ENCODE assay signal across 23 cellular contexts in the genomic region with DNA sequence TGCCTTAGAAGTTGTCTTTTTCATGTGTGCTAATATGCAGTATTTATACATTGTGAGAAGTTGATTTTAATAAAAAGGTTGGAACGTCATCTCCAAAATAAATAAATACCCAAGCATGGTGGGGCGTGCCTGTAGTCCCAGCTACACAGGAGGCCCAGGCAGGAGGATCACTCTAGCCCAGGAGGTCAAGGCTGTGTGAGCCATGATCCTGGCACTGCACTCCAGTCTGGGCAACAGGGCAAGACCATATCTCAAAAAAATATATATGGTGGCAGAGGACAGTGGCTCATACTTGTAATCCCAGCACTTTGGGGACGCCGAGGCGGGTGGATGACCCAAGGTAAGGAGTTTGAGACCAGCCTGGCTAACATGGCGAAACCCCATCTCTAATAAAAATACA. TPM values are rescaled to one million over a fixed set of nuclear protein-coding genes. Genes with fewer than 3 reads are reported as not detected.
DNase-seq lines count a peak whose midpoint lies in the region; ATAC-seq, FAIRE-seq and TF ChIP-seq lines count a peak whose summit lies in the region.
"Had no signal": no experiment of that assay in that cellular context is flagged by ENCODE, and none has a peak within 500 bp of the region (broad histone marks: within the 10 kb centered on the region; RNA-seq: fewer than 3 reads in every experiment).

No MANE protein-coding gene starts in this region.

- H4K20me1 ChIP-seq in DND-41 (ENCODE audit: insufficient read depth, low read length): peaks cover 83% of the 10 kb centered on the region
- H4K20me1 ChIP-seq in GM12878 (ENCODE audit: control insufficient read depth, insufficient read depth): no peaks in the 10 kb centered on the region; the same call in 1 of the 2 replicates

- FAIRE-seq in GM12878 (lab: Jason Lieb, UNC): no peak
- FAIRE-seq: A204.1, G401.6, GM12892, GM18507, H54 had no signal

- H3K4me3 Mint-ChIP-seq in activated naive CD8-positive, alpha-beta T cell treated with anti-CD3 and anti-CD28 coated beads, Interleukin-2, amount 50 U/mL, for 24 hours: no peak overlapping the region
- H3K4me3 Mint-ChIP-seq: CD8-positive, alpha-beta memory T cell; GM23338; IgD-negative memory B cell had no signal

- H3K9me3 ChIP-seq in DND-41 (ENCODE audit: insufficient read depth, low read length, severe bottlenecking): no peaks in the 10 kb centered on the region
- no peaks in the 10 kb centered on the region for H3K9me3 ChIP-seq in GM12878 (replicated peaks; ENCODE audit: control insufficient read depth, insufficient read depth, low read length)
- no peaks in the 10 kb centered on the region for H3K9me3 ChIP-seq in lower lobe of right lung
- H3K9me3 ChIP-seq: BE2C had no signal

- TF ChIP-seq POLR2A in GM12878 (IDR thresholded peaks at IDR 0.05; ENCODE audit: low read depth, low read length): no peak

- no peak for TF ChIP-seq EP300 in GM12878 (IDR thresholded peaks at IDR 0.05; ENCODE audit: borderline replicate concordance in 1 of 2, control insufficient read depth in 1 of 2, low read depth in 2 of 2, low read length in 2 of 2)

- H3K4me1 Mint-ChIP-seq in activated naive CD8-positive, alpha-beta T cell treated with anti-CD3 and anti-CD28 coated beads, Interleukin-2, amount 50 U/mL, for 24 hours: peaks cover 67% of the 10 kb centered on the region

- H3K36me3 ChIP-seq in DND-41 (ENCODE audit: insufficient read depth, low read length) (peaks cover 92% of the 10 kb centered on the region), GM12878 (ENCODE audit: control insufficient read depth in 2 of 2, insufficient read depth in 2 of 2, low read length in 1 of 2) (peaks cover 6 to 29% of the 10 kb centered on the region in 2 experiments), lower lobe of right lung (peaks cover 64% of the 10 kb centered on the region)

- H3K9ac ChIP-seq in DND-41 (ENCODE audit: low read depth, low read length) (no peak overlapping the region), GM12878 (ENCODE audit: control insufficient read depth, insufficient read depth, low read length) (no peak overlapping the region)

- H3K27ac ChIP-seq in DND-41 (ENCODE audit: low read length): no peak overlapping the region
- H3K27ac ChIP-seq in GM12878 (ENCODE audit: control insufficient read depth, insufficient read depth): no peak overlapping the region
- H3K27ac ChIP-seq in lower lobe of right lung: no peak overlapping the region
- H3K27ac ChIP-seq: HL-60 had no signal

- H3K79me2 ChIP-seq in DND-41 (ENCODE audit: insufficient read depth, low read length) (peaks cover 97% of the 10 kb centered on the region), GM12878 (ENCODE audit: control insufficient read depth, insufficient read depth, low read length) (peaks cover 82% of the 10 kb centered on the region)

- DNase-seq in DND-41 (no peak), GM12878 (ENCODE audit: low read depth, low spot score) (no peak), lower lobe of right lung (peak; percentile 25), NCI-H2029 (lab: John Stamatoyannopoulos, UW) (no peak), T1000 (lab: John Stamatoyannopoulos, UW) (no peak)
- DNase-seq in activated naive CD8-positive, alpha-beta T cell treated with anti-CD3 and anti-CD28 coated beads, Interleukin-2, amount 50 U/mL, for 24 hours: no peak
- DNase-seq: ACHN; BE2C; C1 segment of cervical spinal cord; CD4-positive, CD25-positive, alpha-beta regulatory T cell; COR-L47; DMS 273 treated with DMSO at 0.1 percent for 48 hours; DMS53; HCEC 1CT had no signal

- no peak overlapping the region for H3K27ac Mint-ChIP-seq in activated naive CD8-positive, alpha-beta T cell treated with anti-CD3 and anti-CD28 coated beads, Interleukin-2, amount 50 U/mL, for 24 hours
- H3K27ac Mint-ChIP-seq: GM23338 had no signal

- TF ChIP-seq RAD21 in GM12878 (IDR thresholded peaks at IDR 0.05; ENCODE audit: insufficient read depth, low read depth, low read length): no peak

- H3K9me3 Mint-ChIP-seq in activated naive CD8-positive, alpha-beta T cell treated with anti-CD3 and anti-CD28 coated beads, Interleukin-2, amount 50 U/mL, for 24 hours: no peaks in the 10 kb centered on the region
- H3K9me3 Mint-ChIP-seq: CD4-positive, CD25-positive, alpha-beta regulatory T cell; CD8-positive, alpha-beta memory T cell; GM23338; IgD-negative memory B cell had no signal

- ATAC-seq in DND-41 (ENCODE audit: insufficient read depth, low read depth) (no peak), GM12878 (no peak), lower lobe of right lung (no peak)
- ATAC-seq in activated naive CD8-positive, alpha-beta T cell treated with anti-CD3 and anti-CD28 coated beads, Interleukin-2, amount 50 U/mL, for 24 hours: no peak
- ATAC-seq: GM23338 had no signal

- H3K4me3 ChIP-seq in DND-41 (ENCODE audit: low read depth in 1 of 2, low read length in 2 of 2) (no peak overlapping the region), GM12878 (no peak overlapping the region), lower lobe of right lung (no peak overlapping the region)
- H3K4me3 ChIP-seq: GM23338 had no signal

- H2AFZ ChIP-seq in DND-41 (ENCODE audit: low read depth, low read length) (no peak overlapping the region), GM12878 (ENCODE audit: control insufficient read depth, low read depth, low read length) (no peak overlapping the region)
- H2AFZ ChIP-seq: GM23338 had no signal

- CTCF ChIA-PET in GM12878 (lab: Yijun Ruan, JAX): interaction anchor here (16.2 kb wide), 1 partner anchor 13 kb away, joined by 258 read pairs; no protein-coding TSS in a partner anchor

- WGBS in GM12878 (ENCODE audit: insufficient coverage, insufficient replicate concordance, low lambda C conversion rate, missing lambda C conversion rate): 94% methylated on average over 6 of the region's 6 CpGs

- peaks cover 78% of the 10 kb centered on the region for H3K36me3 Mint-ChIP-seq in activated naive CD8-positive, alpha-beta T cell treated with anti-CD3 and anti-CD28 coated beads, Interleukin-2, amount 50 U/mL, for 24 hours (ENCODE audit: low read depth)

- RAD21 ChIA-PET in GM12878 (lab: Charles Lee; ENCODE audit: unreplicated experiment): interaction anchor here (1.9 kb wide), 1 partner anchor 13 kb away, joined by 5 read pairs; no protein-coding TSS in a partner anchor

- POLR2A ChIA-PET in GM12878 (lab: Charles Lee): interaction anchor here (1.8 kb wide), 1 partner anchor 15 kb away, joined by 5 read pairs; a partner anchor contains a TSS

- in situ Hi-C loops in GM12878 (cut with MboI): no loop called here

- SMC1A ChIA-PET in GM12878 (lab: Charles Lee; ENCODE audit: uncharacterized antibody, unreplicated experiment): interaction anchor here (1.0 kb wide), 1 partner anchor 12 kb away, joined by 4 read pairs; no protein-coding TSS in a partner anchor

- H3K4me1 ChIP-seq in DND-41 (ENCODE audit: insufficient read depth, low read length) (peaks cover 47% of the 10 kb centered on the region), GM12878 (ENCODE audit: control insufficient read depth, insufficient read depth, low read length) (peaks cover 10% of the 10 kb centered on the region), lower lobe of right lung (peaks cover 31% of the 10 kb centered on the region)

- no TSS peak for BruUV-seq in GM12878 (replicated peaks; lab: Mats Ljungman, UMichigan)

- H3K4me2 ChIP-seq in DND-41 (ENCODE audit: insufficient read depth, low read length) (peak overlapping the region; percentile 4; the same call in 1 of the 2 replicates), GM12878 (ENCODE audit: control insufficient read depth, insufficient read depth) (peak overlapping the region; percentile 30; the same call in 1 of the 2 replicates)
- H3K4me2 ChIP-seq: GM23338 had no signal

- H3K27me3 ChIP-seq in DND-41 (ENCODE audit: insufficient read depth, low read length, poor library complexity) (no peaks in the 10 kb centered on the region), GM12878 (replicated peaks in 1 of 2; ENCODE audit: control insufficient read depth in 2 of 2, insufficient read depth in 2 of 2, low read length in 1 of 2) (no peaks in the 10 kb centered on the region), lower lobe of right lung (ENCODE audit: low read depth) (no peaks in the 10 kb centered on the region)
- H3K27me3 ChIP-seq: BE2C had no signal

- intact Hi-C loops in GM12878 (cut with micrococcal nuclease; ENCODE audit: unreplicated experiment): no loop called here
- intact Hi-C loops in lower lobe of right lung (cut with DNase I): no loop called here

- no peaks in the 10 kb centered on the region for H3K27me3 Mint-ChIP-seq in activated naive CD8-positive, alpha-beta T cell treated with anti-CD3 and anti-CD28 coated beads, Interleukin-2, amount 50 U/mL, for 24 hours
- H3K27me3 Mint-ChIP-seq: CD4-positive, CD25-positive, alpha-beta regulatory T cell; IgD-negative memory B cell had no signal

- TF ChIP-seq CTCF in DND-41 (IDR thresholded peaks at IDR 0.05; ENCODE audit: borderline replicate concordance, extremely low read depth, low read length, poor library complexity, severe bottlenecking) (no peak), GM12878 (IDR thresholded peaks at IDR 0.05 in 2 of 3, conservative IDR thresholded peaks at IDR 0.05 in 1 of 3; ENCODE audit: control insufficient read depth in 2 of 3, extremely low read depth in 1 of 3, insufficient read depth in 1 of 3, low read depth in 3 of 3, low read length in 3 of 3) (no peak), lower lobe of right lung (IDR thresholded peaks at IDR 0.05) (no peak)

RNA-seq across cellular contexts. Expression of a gene that starts 6.4 kb away (rescaled TPM):
- 19.4 and 19.5 TPM in 2 replicates for total RNA-seq in GM12878 (2013; cell fraction: nucleolus; rRNA removed)
- total RNA-seq in GM12878 (2014; rRNA removed) (185 and 205 TPM in 2 replicates), GM12878 (2014; rRNA removed; fragmentation: Illumina TruSeq; extraction: Trizol) (138 and 147 TPM in 2 replicates), GM12878 (2021) (111 and 114 TPM in 2 replicates), lower lobe of right lung (31.6 TPM)
- polyA plus RNA-seq in GM12878 (2011; ENCODE audit: low read depth): 68.6 TPM
- polyA plus RNA-seq in GM12878 (2011; rRNA removed) (168 and 247 TPM in 2 replicates), GM12878 (2014; fragmentation: Illumina TruSeq; extraction: Trizol) (206 and 227 TPM in 2 replicates), GM12878 (2014; fragmentation: Nextera tagmentation; extraction: Ambion mirVana) (100 to 1,000 TPM in 1 of 2 experiments, 10 to 100 TPM in 1; 94.4 to 101 TPM), GM12878 (2014; rRNA removed) (142 and 148 TPM in 2 replicates), GM12878 (2016; fragmentation: Nextera tagmentation; extraction: Ambion mirVana) (100 to 1,000 TPM; 277 to 278 TPM)
- 91.0 and 98.4 TPM in 2 replicates for polyA plus RNA-seq in GM12878 (2011; cell fraction: cytosol; rRNA removed)
- polyA plus RNA-seq in GM12878 (2011; cell fraction: nucleus; rRNA removed): 60.3 and 79.5 TPM in 2 replicates
- 69.3 and 70.1 TPM in 2 replicates for polyA plus RNA-seq in GM12878 (2012)
- 64.3 and 65.5 TPM in 2 replicates for polyA minus RNA-seq in GM12878 (2011; rRNA and poly(A)+ RNA removed)
- 42.9 and 43.9 TPM in 2 replicates for polyA minus RNA-seq in GM12878 (2011; cell fraction: cytosol; rRNA and poly(A)+ RNA removed)
- 13.2 and 26.1 TPM in 2 replicates for polyA minus RNA-seq in GM12878 (2011; cell fraction: nucleus; rRNA and poly(A)+ RNA removed)

RNA-seq across cellular contexts. Expression of a gene that starts 15.4 kb away (rescaled TPM):
- 20.1 and 24.9 TPM in 2 replicates for total RNA-seq in GM12878 (2013; cell fraction: nucleolus; rRNA removed)
- total RNA-seq in GM12878 (2014; rRNA removed) (18.4 and 20.9 TPM in 2 replicates), GM12878 (2014; rRNA removed; fragmentation: Illumina TruSeq; extraction: Trizol) (7.7 and 9.0 TPM in 2 replicates), GM12878 (2021) (19.3 and 20.4 TPM in 2 replicates), lower lobe of right lung (30.9 TPM)
- 3.5 TPM for polyA plus RNA-seq in GM12878 (2011; ENCODE audit: low read depth)
- polyA plus RNA-seq in GM12878 (2011; rRNA removed) (4.0 and 8.6 TPM in 2 replicates), GM12878 (2014; fragmentation: Illumina TruSeq; extraction: Trizol) (2.1 and 7.2 TPM in 2 replicates), GM12878 (2014; fragmentation: Nextera tagmentation; extraction: Ambion mirVana) (under 1 TPM; 0.19 to 0.46 TPM), GM12878 (2014; rRNA removed) (24.9 and 25.1 TPM in 2 replicates), GM12878 (2016; fragmentation: Nextera tagmentation; extraction: Ambion mirVana) (10 to 100 TPM; 17.3 to 23.2 TPM)
- 15.0 and 28.3 TPM in 2 replicates for polyA plus RNA-seq in GM12878 (2011; cell fraction: cytosol; rRNA removed)
- polyA plus RNA-seq in GM12878 (2011; cell fraction: nucleus; rRNA removed): 37.7 and 44.3 TPM in 2 replicates
- polyA plus RNA-seq in GM12878 (2012): 10.2 and 12.3 TPM in 2 replicates
- polyA minus RNA-seq in GM12878 (2011; rRNA and poly(A)+ RNA removed): 6.2 and 15.6 TPM in 2 replicates
- 6.4 and 6.9 TPM in 2 replicates for polyA minus RNA-seq in GM12878 (2011; cell fraction: cytosol; rRNA and poly(A)+ RNA removed)
- polyA minus RNA-seq in GM12878 (2011; cell fraction: nucleus; rRNA and poly(A)+ RNA removed): 7.4 and 9.1 TPM in 2 replicates

RNA-seq across cellular contexts. Expression of a gene that starts 15.6 kb away (rescaled TPM):
- total RNA-seq in GM12878 (2013; cell fraction: nucleolus; rRNA removed): 45.6 and 47.9 TPM in 2 replicates
- total RNA-seq in GM12878 (2014; rRNA removed): 48.1 and 66.7 TPM in 2 replicates
- total RNA-seq in GM12878 (2014; rRNA removed; fragmentation: Illumina TruSeq; extraction: Trizol): 44.5 and 48.6 TPM in 2 replicates
- total RNA-seq in GM12878 (2021): 120 and 121 TPM in 2 replicates
- 26.4 TPM for polyA plus RNA-seq in GM12878 (2011; ENCODE audit: low read depth)
- 29.0 and 39.7 TPM in 2 replicates for polyA plus RNA-seq in GM12878 (2011; rRNA removed)
- 48.5 and 50.4 TPM in 2 replicates for polyA plus RNA-seq in GM12878 (2011; cell fraction: cytosol; rRNA removed)
- 145 and 206 TPM in 2 replicates for polyA plus RNA-seq in GM12878 (2011; cell fraction: nucleus; rRNA removed)
- polyA plus RNA-seq in GM12878 (2012): 58.5 and 64.0 TPM in 2 replicates
- 77.1 and 99.7 TPM in 2 replicates for polyA plus RNA-seq in GM12878 (2014; fragmentation: Illumina TruSeq; extraction: Trizol)
- polyA plus RNA-seq in GM12878 (2014; fragmentation: Nextera tagmentation; extraction: Ambion mirVana): 1 to 10 TPM; 2.8 to 8.1 TPM
- 79.9 and 99.2 TPM in 2 replicates for polyA plus RNA-seq in GM12878 (2014; rRNA removed)
- 100 to 1,000 TPM; 103 to 115 TPM for polyA plus RNA-seq in GM12878 (2016; fragmentation: Nextera tagmentation; extraction: Ambion mirVana)
- 10.1 and 26.4 TPM in 2 replicates for polyA minus RNA-seq in GM12878 (2011; rRNA and poly(A)+ RNA removed)
- polyA minus RNA-seq in GM12878 (2011; cell fraction: cytosol; rRNA and poly(A)+ RNA removed): 17.0 and 25.1 TPM in 2 replicates
- 17.8 and 34.8 TPM in 2 replicates for polyA minus RNA-seq in GM12878 (2011; cell fraction: nucleus; rRNA and poly(A)+ RNA removed)
- total RNA-seq in lower lobe of right lung: 19.3 TPM

RNA-seq across cellular contexts. Expression of a gene that starts 21.6 kb away (rescaled TPM):
- 1.7 and 1.9 TPM in 2 replicates for total RNA-seq in GM12878 (2013; cell fraction: nucleolus; rRNA removed)
- 0.40 and 1.4 TPM in 2 replicates for total RNA-seq in GM12878 (2014; rRNA removed)
- total RNA-seq in GM12878 (2014; rRNA removed; fragmentation: Illumina TruSeq; extraction: Trizol): 0.32 and 0.40 TPM in 2 replicates
- 0.77 and 0.87 TPM in 2 replicates for total RNA-seq in GM12878 (2021)
- polyA plus RNA-seq in GM12878 (2011; ENCODE audit: low read depth): not detected
- 0.30 and 0.37 TPM in 2 replicates for polyA plus RNA-seq in GM12878 (2011; rRNA removed)
- 0.54 and 0.64 TPM in 2 replicates for polyA plus RNA-seq in GM12878 (2011; cell fraction: cytosol; rRNA removed)
- 0.88 and 1.4 TPM in 2 replicates for polyA plus RNA-seq in GM12878 (2011; cell fraction: nucleus; rRNA removed)
- polyA plus RNA-seq in GM12878 (2012): 0.66 and 1.7 TPM in 2 replicates
- 0.09 TPM in 1 of 2 replicates, not detected in the other for polyA plus RNA-seq in GM12878 (2014; fragmentation: Illumina TruSeq; extraction: Trizol)
- polyA plus RNA-seq in GM12878 (2014; fragmentation: Nextera tagmentation; extraction: Ambion mirVana): under 1 TPM in 1 of 2 experiments, not detected in 1; 0.02 TPM
- polyA plus RNA-seq in GM12878 (2014; rRNA removed): 0.44 and 1.3 TPM in 2 replicates
- under 1 TPM in 1 of 2 experiments, not detected in 1; 0.32 TPM for polyA plus RNA-seq in GM12878 (2016; fragmentation: Nextera tagmentation; extraction: Ambion mirVana)
- polyA minus RNA-seq in GM12878 (2011; rRNA and poly(A)+ RNA removed): 0.44 and 0.77 TPM in 2 replicates
- polyA minus RNA-seq in GM12878 (2011; cell fraction: cytosol; rRNA and poly(A)+ RNA removed): not detected in 2 replicates
- 0.60 and 0.86 TPM in 2 replicates for polyA minus RNA-seq in GM12878 (2011; cell fraction: nucleus; rRNA and poly(A)+ RNA removed)
- 1.7 TPM for total RNA-seq in lower lobe of right lung
